Comparison of ENCODE assay signal across 12 cellular contexts in the genomic region with DNA sequence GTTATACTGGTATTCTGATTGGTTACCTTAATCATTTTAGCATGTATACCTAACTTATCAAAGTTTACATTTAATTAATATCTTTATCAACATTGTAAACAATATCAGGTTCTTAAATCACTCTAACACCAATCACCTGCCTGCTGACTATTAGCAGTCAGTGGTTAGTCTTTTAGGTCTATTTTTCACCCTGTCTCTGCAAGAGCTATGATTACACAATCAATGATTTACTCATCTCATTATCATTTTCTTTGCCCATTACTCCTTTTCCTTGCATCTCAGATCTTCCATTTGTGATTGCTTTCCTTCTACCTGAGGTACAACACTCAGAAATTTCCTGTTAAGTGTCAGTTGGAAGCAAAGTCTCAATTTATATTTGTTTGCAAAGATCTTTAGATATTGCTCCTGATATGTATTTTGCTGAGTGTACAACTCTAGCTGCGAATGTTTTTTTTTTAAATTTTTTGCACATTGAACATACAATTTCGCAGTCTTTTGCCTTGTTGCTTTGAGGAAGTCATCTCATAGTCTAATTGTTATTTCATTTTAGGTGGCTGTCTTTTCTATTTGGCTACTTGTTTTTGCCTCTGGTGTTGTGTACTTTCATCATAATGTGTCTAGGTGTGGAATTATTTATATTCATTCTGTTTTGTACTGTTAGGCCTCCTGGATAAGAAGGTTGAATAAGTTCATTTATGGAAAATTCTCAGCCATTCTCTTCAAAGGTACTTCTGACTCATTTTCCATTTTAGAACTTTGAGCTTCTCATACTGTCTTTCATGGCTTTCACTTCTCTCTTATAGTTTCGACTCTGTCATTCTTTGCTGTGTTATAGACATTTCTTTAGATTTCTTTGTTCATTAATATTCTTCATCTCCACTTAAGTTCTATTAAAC.
DNase-seq lines count a peak whose midpoint lies in the region; ATAC-seq, FAIRE-seq and TF ChIP-seq lines count a peak whose summit lies in the region.
"Had no signal": no experiment of that assay in that cellular context is flagged by ENCODE, and none has a peak within 500 bp of the region (broad histone marks: within the 10 kb centered on the region; RNA-seq: fewer than 3 reads in every experiment).

No MANE protein-coding gene starts in this region.

- no peaks in the 10 kb centered on the region for H3K27me3 ChIP-seq in HepG2 (ENCODE audit: control insufficient read depth in 1 of 2, insufficient read depth in 2 of 2, low read length in 2 of 2)
- H3K27me3 ChIP-seq in right lobe of liver = no peaks in the 10 kb centered on the region

- no peaks in the 10 kb centered on the region for H3K79me2 ChIP-seq in HepG2 (ENCODE audit: insufficient read depth, low read length)

- no peak overlapping the region for H3K27ac Mint-ChIP-seq in activated naive CD4-positive, alpha-beta T cell treated with anti-CD3 and anti-CD28 coated beads for 36 hours
- no peak overlapping the region for H3K27ac Mint-ChIP-seq in activated naive CD4-positive, alpha-beta T cell treated with anti-CD3 and anti-CD28 coated beads, Interleukin-2, amount 10 ng/mL, durations not matched to agents 7 days and 5 days
- H3K27ac Mint-ChIP-seq: effector memory CD8-positive, alpha-beta T cell had no signal

- H3K9me3 ChIP-seq in HepG2 (ENCODE audit: low read length) = 0 out of 2 replicates have a peak, but pooled peaks cover 5% of the 10 kb centered on the region
- no peaks in the 10 kb centered on the region for H3K9me3 ChIP-seq in right lobe of liver

- no peak for TF ChIP-seq EP300 in HepG2 (IDR thresholded peaks at IDR 0.05; ENCODE audit: low read depth in 2 of 2, low read length in 2 of 2)
- TF ChIP-seq EP300 in HepG2 (CRISPR knock-in tag; IDR thresholded peaks at IDR 0.05; ENCODE audit: borderline replicate concordance) = no peak

- no peak for ATAC-seq in HepG2
- ATAC-seq in right lobe of liver = no peak
- ATAC-seq in HG02759 (IDR thresholded peaks at IDR 0.05; ENCODE audit: unreplicated experiment) = peak; percentile 96
- ATAC-seq in HG03460 (IDR thresholded peaks at IDR 0.05; ENCODE audit: unreplicated experiment) = peak; percentile 94
- no peak for ATAC-seq in Right ventricle myocardium superior (ENCODE audit: poor library complexity)
- ATAC-seq: effector memory CD8-positive, alpha-beta T cell had no signal

- POLR2A ChIA-PET in HepG2 (lab: Yijun Ruan, JAX) = no interaction called here

- in situ Hi-C loops in HepG2 (cut with HindIII; ENCODE audit: extremely low pct_ligation_motif_present, low pct_unique_long_range_greater_than_20kb) = no loop called here

- DNase-seq in HepG2 (ENCODE audit: low spot score) (no peak), right lobe of liver (no peak), Right ventricle myocardium superior (no peak), T-helper 9 cell (no peak)
- DNase-seq in activated naive CD4-positive, alpha-beta T cell treated with anti-CD3 and anti-CD28 coated beads for 36 hours = no peak
- DNase-seq in activated naive CD4-positive, alpha-beta T cell treated with anti-CD3 and anti-CD28 coated beads, Interleukin-2, amount 10 ng/mL, durations not matched to agents 7 days and 5 days = no peak
- DNase-seq: activated CD4-positive, alpha-beta T cell treated with anti-CD3 and anti-CD28 coated beads for 48 hours; effector memory CD8-positive, alpha-beta T cell; NCI-H1436; stimulated activated CD4-positive, alpha-beta T cell treated with anti-CD3 and anti-CD28 coated beads, Interleukin-12 subunit alpha, Interleukin-12 subunit beta, amount 100 ng/mL, for 4 hours had no signal

- no peaks in the 10 kb centered on the region for H3K4me1 Mint-ChIP-seq in activated naive CD4-positive, alpha-beta T cell treated with anti-CD3 and anti-CD28 coated beads for 36 hours (ENCODE audit: low read depth)
- no peaks in the 10 kb centered on the region for H3K4me1 Mint-ChIP-seq in activated naive CD4-positive, alpha-beta T cell treated with anti-CD3 and anti-CD28 coated beads, Interleukin-2, amount 10 ng/mL, durations not matched to agents 7 days and 5 days

- no peaks in the 10 kb centered on the region for H3K27me3 Mint-ChIP-seq in activated naive CD4-positive, alpha-beta T cell treated with anti-CD3 and anti-CD28 coated beads for 36 hours (ENCODE audit: low read depth)
- no peaks in the 10 kb centered on the region for H3K27me3 Mint-ChIP-seq in activated naive CD4-positive, alpha-beta T cell treated with anti-CD3 and anti-CD28 coated beads, Interleukin-2, amount 10 ng/mL, durations not matched to agents 7 days and 5 days
- H3K27me3 Mint-ChIP-seq: effector memory CD8-positive, alpha-beta T cell had no signal

- H3K9me3 Mint-ChIP-seq in activated naive CD4-positive, alpha-beta T cell treated with anti-CD3 and anti-CD28 coated beads for 36 hours = peaks cover 4% of the 10 kb centered on the region
- H3K9me3 Mint-ChIP-seq in activated naive CD4-positive, alpha-beta T cell treated with anti-CD3 and anti-CD28 coated beads, Interleukin-2, amount 10 ng/mL, durations not matched to agents 7 days and 5 days = peaks cover 5% of the 10 kb centered on the region

- no peak overlapping the region for H3K4me3 Mint-ChIP-seq in activated naive CD4-positive, alpha-beta T cell treated with anti-CD3 and anti-CD28 coated beads for 36 hours
- H3K4me3 Mint-ChIP-seq in activated naive CD4-positive, alpha-beta T cell treated with anti-CD3 and anti-CD28 coated beads, Interleukin-2, amount 10 ng/mL, durations not matched to agents 7 days and 5 days = no peak overlapping the region
- H3K4me3 Mint-ChIP-seq: effector memory CD8-positive, alpha-beta T cell had no signal

- no peak overlapping the region for H3K4me2 ChIP-seq in HepG2 (ENCODE audit: low read depth, low read length)

- WGBS in HepG2 (ENCODE audit: low lambda C conversion rate) = 19% methylated on average over 3 of the region's 3 CpGs
- WGBS in right lobe of liver (ENCODE audit: insufficient coverage, low coverage, low lambda C conversion rate, missing lambda C conversion rate) = 31% methylated on average over 3 of the region's 3 CpGs

- H3K36me3 ChIP-seq in HepG2 (replicated peaks in 1 of 2; ENCODE audit: control insufficient read depth in 1 of 2, insufficient read depth in 2 of 2, low read length in 2 of 2) (no peaks in the 10 kb centered on the region), right lobe of liver (no peaks in the 10 kb centered on the region)

- no peak overlapping the region for H2AFZ ChIP-seq in HepG2 (ENCODE audit: low read length)

- H3K4me3 ChIP-seq in HepG2 (replicated peaks in 1 of 3; ENCODE audit: insufficient read depth in 1 of 3, low read depth in 2 of 3, low read length in 3 of 3) (no peak overlapping the region), right lobe of liver (no peak overlapping the region)

- CTCF ChIA-PET in HepG2 (lab: Yijun Ruan, JAX; ENCODE audit: low intra/inter-chr PET ratio, low total read pairs) = no interaction called here
- CTCF ChIA-PET in activated naive CD4-positive, alpha-beta T cell treated with anti-CD3 and anti-CD28 coated beads for 36 hours (lab: Charles Lee) = no interaction called here
- CTCF ChIA-PET in activated naive CD4-positive, alpha-beta T cell treated with anti-CD3 and anti-CD28 coated beads, Interleukin-2, amount 10 ng/mL, durations not matched to agents 7 days and 5 days (lab: Charles Lee) = interaction anchor here (0.6 kb wide), 1 partner anchor 136 kb away, joined by 3 read pairs; no protein-coding TSS in a partner anchor

- no TSS peak for BruUV-seq in HepG2 (replicated peaks; lab: Mats Ljungman, UMichigan)

- FAIRE-seq in HepG2 (lab: Jason Lieb, UNC) = no peak

- H3K36me3 Mint-ChIP-seq in activated naive CD4-positive, alpha-beta T cell treated with anti-CD3 and anti-CD28 coated beads for 36 hours (ENCODE audit: low read depth) = peaks cover 2% of the 10 kb centered on the region
- H3K36me3 Mint-ChIP-seq in activated naive CD4-positive, alpha-beta T cell treated with anti-CD3 and anti-CD28 coated beads, Interleukin-2, amount 10 ng/mL, durations not matched to agents 7 days and 5 days = no peaks in the 10 kb centered on the region

- no peak for TF ChIP-seq CTCF in HepG2 (CRISPR knock-in tag; IDR thresholded peaks at IDR 0.05)
- TF ChIP-seq CTCF in right lobe of liver (IDR thresholded peaks at IDR 0.05) = no peak

- no peak overlapping the region for H3K9ac ChIP-seq in HepG2 (ENCODE audit: insufficient read depth, low read depth, low read length)

- H3K4me1 ChIP-seq in HepG2 (ENCODE audit: insufficient read depth, low read length) (no peaks in the 10 kb centered on the region), right lobe of liver (no peaks in the 10 kb centered on the region)

- no peak for TF ChIP-seq RAD21 in HepG2 (CRISPR knock-in tag; IDR thresholded peaks at IDR 0.05)

- H3K27ac ChIP-seq in HepG2 (ENCODE audit: extremely low read length, insufficient read depth, low read length) (no peak overlapping the region), right lobe of liver (no peak overlapping the region)

- intact Hi-C loops in HepG2 (cut with micrococcal nuclease; ENCODE audit: unreplicated experiment) (no loop called here), right lobe of liver (cut with DNase I) (no loop called here), Right ventricle myocardium superior (cut with DNase I) (no loop called here)
- intact Hi-C loops in activated naive CD4-positive, alpha-beta T cell treated with anti-CD3 and anti-CD28 coated beads for 36 hours (cut with micrococcal nuclease) = no loop called here

- no peaks in the 10 kb centered on the region for H4K20me1 ChIP-seq in HepG2 (ENCODE audit: insufficient read depth, low read length)

- TF ChIP-seq POLR2A in HepG2 (IDR thresholded peaks at IDR 0.05; ENCODE audit: insufficient read depth in 1 of 2, low read depth in 2 of 2, low read length in 2 of 2) (no peak), right lobe of liver (IDR thresholded peaks at IDR 0.05) (no peak)

TF ChIP-seq in HepG2, 621 proteins besides CTCF, POLR2A, EP300 and RAD21:
- TF ChIP-seq ZNF383 (CRISPR knock-in tag; IDR thresholded peaks at IDR 0.05; ENCODE audit: borderline replicate concordance) (no peak), MAFK (conservative IDR thresholded peaks at IDR 0.05 in 1 of 2, IDR thresholded peaks at IDR 0.05 in 1 of 2; ENCODE audit: low read length in 2 of 2) (0 out of 4 replicates have a peak, but pooled peaks of 1 of the 2 experiments have one; percentile 28), CEBPB (IDR thresholded peaks at IDR 0.05; ENCODE audit: borderline replicate concordance, low read depth, low read length) (peak; percentile 56; the same call in 1 of the 2 replicates)

Comparison
In these comparisons a context has a peak if more than half of its experiments do, and no peak if none do; other contexts are left out.
1. ATAC-seq: peak in HG02759 (single experiment) and HG03460 (single experiment); none in HepG2 (single experiment), right lobe of liver (0 of 4) and Right ventricle myocardium superior (single experiment).